In genomic region chr3:50279255-50280016, GRCh38 we compare ENCODE assay signal across 16 cellular contexts. TPM values are rescaled to one million over a fixed set of nuclear protein-coding genes. Genes with fewer than 3 reads are reported as not detected.
"Had no signal": no experiment of that assay in that cellular context is flagged by ENCODE, and none has a peak within 500 bp of the region (broad histone marks: within the 10 kb centered on the region; RNA-seq: fewer than 3 reads in every experiment).

No MANE protein-coding gene starts in this region.

- H3K4me3 ChIP-seq: transverse colon had no signal

- H3K9me3 Mint-ChIP-seq: activated T-helper 1 cell treated with anti-CD3 and anti-CD28 coated beads, Interleukin-12 subunit alpha, Interleukin-12 subunit beta, Interleukin-2, Interleukin-4 antibody, amounts not matched to agents 30 ng/mL and 10 ng/mL and 1 ng/mL, durations not matched to agents 14 hours and 24 hours and 36 hours; naive thymus-derived CD8-positive, alpha-beta T cell; stimulated activated naive CD8-positive, alpha-beta T cell treated with anti-CD3 and anti-CD28 coated beads, Interleukin-15, amount 100 ng/mL, for 72 hours had no signal

- H3K4me2 ChIP-seq: SK-N-SH had no signal

- H3K4me3 Mint-ChIP-seq: activated CD4-positive, alpha-beta T cell treated with anti-CD3 and anti-CD28 coated beads for 36 hours; activated T-helper 1 cell treated with anti-CD3 and anti-CD28 coated beads, Interleukin-12 subunit alpha, Interleukin-12 subunit beta, Interleukin-2, Interleukin-4 antibody, amounts not matched to agents 30 ng/mL and 10 ng/mL and 1 ng/mL, durations not matched to agents 14 hours and 24 hours and 36 hours; naive thymus-derived CD8-positive, alpha-beta T cell; stimulated activated naive CD8-positive, alpha-beta T cell treated with anti-CD3 and anti-CD28 coated beads, Interleukin-15, amount 100 ng/mL, for 72 hours had no signal

- H3K9me3 ChIP-seq: SK-N-SH, transverse colon had no signal

- DNase-seq: activated CD4-positive, alpha-beta T cell treated with anti-CD3 and anti-CD28 coated beads for 36 hours; activated naive CD4-positive, alpha-beta T cell; naive thymus-derived CD8-positive, alpha-beta T cell; occipital lobe; SK-N-SH; stimulated activated CD4-positive, alpha-beta T cell treated with anti-CD3 and anti-CD28 coated beads, Interleukin-4, amount 100 ng/mL, for 1 hour; stimulated activated CD8-positive, alpha-beta memory T cell treated with anti-CD3 and anti-CD28 coated beads, Interleukin-4, amount 100 ng/mL, for 48 hours; stimulated activated naive CD8-positive, alpha-beta T cell treated with anti-CD3 and anti-CD28 coated beads, Interleukin-15, amount 100 ng/mL, for 72 hours; T-helper 1 cell; transverse colon; WERI-Rb-1 had no signal

- H3K27ac Mint-ChIP-seq: activated CD4-positive, alpha-beta T cell treated with anti-CD3 and anti-CD28 coated beads for 36 hours; activated T-helper 1 cell treated with anti-CD3 and anti-CD28 coated beads, Interleukin-12 subunit alpha, Interleukin-12 subunit beta, Interleukin-2, Interleukin-4 antibody, amounts not matched to agents 30 ng/mL and 10 ng/mL and 1 ng/mL, durations not matched to agents 14 hours and 24 hours and 36 hours; naive thymus-derived CD8-positive, alpha-beta T cell; progenitor cell of endocrine pancreas; stimulated activated naive CD8-positive, alpha-beta T cell treated with anti-CD3 and anti-CD28 coated beads, Interleukin-15, amount 100 ng/mL, for 72 hours had no signal

- ATAC-seq: activated CD4-positive, alpha-beta T cell treated with anti-CD3 and anti-CD28 coated beads for 36 hours; naive thymus-derived CD8-positive, alpha-beta T cell had no signal

- H3K36me3 Mint-ChIP-seq: naive thymus-derived CD8-positive, alpha-beta T cell had no signal

- H3K36me3 ChIP-seq: transverse colon, WERI-Rb-1 had no signal

- H3K27ac ChIP-seq: transverse colon, WERI-Rb-1 had no signal

- H3K9ac ChIP-seq: SK-N-SH had no signal

RNA-seq across cellular contexts. Expression of gene LSMEM2, which starts 0.5 kb away (rescaled TPM):
- total RNA-seq: activated CD4-positive, alpha-beta T cell treated with anti-CD3 and anti-CD28 coated beads for 36 hours; activated T-helper 1 cell treated with anti-CD3 and anti-CD28 coated beads, Interleukin-12 subunit alpha, Interleukin-12 subunit beta, Interleukin-2, Interleukin-4 antibody, amounts not matched to agents 30 ng/mL and 10 ng/mL and 1 ng/mL, durations not matched to agents 14 hours and 24 hours and 36 hours; epithelial cell of proximal tubule; lung microvascular endothelial cell; mononuclear cell; naive thymus-derived CD8-positive, alpha-beta T cell; progenitor cell of endocrine pancreas; transverse colon had no signal
